16 cellular contexts compared by ENCODE assay signal in the genomic region with DNA sequence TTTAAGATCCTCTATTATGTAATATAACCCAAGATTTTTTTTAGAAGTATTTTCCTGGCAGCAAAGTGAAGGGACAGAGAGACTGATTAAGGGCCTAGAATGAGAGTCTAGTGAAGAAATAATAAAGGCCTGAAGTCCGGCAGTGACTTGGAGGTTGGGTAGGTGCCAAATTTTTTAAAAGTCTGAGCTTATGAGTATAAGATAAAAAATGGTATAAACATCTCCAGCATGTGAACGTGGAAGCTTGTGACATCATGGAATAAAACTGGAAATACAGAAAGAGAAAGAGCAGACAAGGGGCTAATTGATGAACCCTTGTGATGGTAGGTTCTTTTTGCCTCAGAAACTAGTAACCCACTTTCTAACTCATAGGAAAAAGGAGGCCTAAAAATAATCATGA.
"Had no signal": no experiment of that assay in that cellular context is flagged by ENCODE, and none has a peak within 500 bp of the region (broad histone marks: within the 10 kb centered on the region; RNA-seq: fewer than 3 reads in every experiment).

No MANE protein-coding gene starts in this region.

- H3K36me3 ChIP-seq: prostate gland, right lobe of liver, spleen had no signal

- H3K27ac ChIP-seq: prostate gland, right lobe of liver, spleen had no signal

- H3K9me3 ChIP-seq: prostate gland, right lobe of liver had no signal

- H3K4me3 Mint-ChIP-seq: activated naive CD8-positive, alpha-beta T cell treated with anti-CD3 and anti-CD28 coated beads, Interleukin-2, amount 10 ng/mL, durations not matched to agents 7 days and 5 days; activated T-cell treated with anti-CD3 and anti-CD28 coated beads, Interleukin-2, amount 50 U/mL, for 4 hours; natural killer cell treated with Interleukin-12 subunit alpha and Interleukin-12 subunit beta and Interleukin-15 and Interleukin-18, amount 100 ng/mL, for 72 hours; T-helper 2 cell treated with Interferon-gamma antibody and Interleukin-4, amounts not matched to agents 5 μg/mL and 100 μg/mL, for 36 hours had no signal

- H3K4me1 ChIP-seq: prostate gland, right lobe of liver, spleen had no signal

- H3K4me3 ChIP-seq: lung, prostate gland, right lobe of liver, spleen had no signal

- ATAC-seq: activated T-cell treated with anti-CD3 and anti-CD28 coated beads, Interleukin-2, amount 50 U/mL, for 4 hours; esophagus mucosa; natural killer cell treated with Interleukin-12 subunit alpha and Interleukin-12 subunit beta and Interleukin-15 and Interleukin-18, amount 100 ng/mL, for 72 hours; right lobe of liver had no signal

- H3K4me1 Mint-ChIP-seq: activated naive CD8-positive, alpha-beta T cell treated with anti-CD3 and anti-CD28 coated beads, Interleukin-2, amount 10 ng/mL, durations not matched to agents 7 days and 5 days had no signal

- H3K27ac Mint-ChIP-seq: activated naive CD8-positive, alpha-beta T cell treated with anti-CD3 and anti-CD28 coated beads, Interleukin-2, amount 10 ng/mL, durations not matched to agents 7 days and 5 days; natural killer cell treated with Interleukin-12 subunit alpha and Interleukin-12 subunit beta and Interleukin-15 and Interleukin-18, amount 100 ng/mL, for 72 hours; T-helper 2 cell treated with Interferon-gamma antibody and Interleukin-4, amounts not matched to agents 5 μg/mL and 100 μg/mL, for 36 hours had no signal

- DNase-seq: activated CD4-positive, alpha-beta T cell treated with anti-CD3 and anti-CD28 coated beads for 1 hour; activated CD4-positive, alpha-beta T cell treated with anti-CD3 and anti-CD28 coated beads, Interleukin-2, amount 50 U/mL, for 48 hours; activated naive CD8-positive, alpha-beta T cell treated with anti-CD3 and anti-CD28 coated beads, Interleukin-2, amount 10 ng/mL, durations not matched to agents 7 days and 5 days; activated T-cell treated with anti-CD3 and anti-CD28 coated beads, Interleukin-2, amount 50 U/mL, for 4 hours; hypothalamus; nucleus accumbens; right lobe of liver; spleen; stimulated activated CD4-positive, alpha-beta T cell treated with anti-CD3 and anti-CD28 coated beads, Interleukin-1b, Interleukin-23, amount 100 ng/mL, for 48 hours; stimulated activated naive CD4-positive, alpha-beta T cell; SW 1271 had no signal

- H3K27me3 ChIP-seq: right lobe of liver, spleen had no signal
